In the genomic region with DNA sequence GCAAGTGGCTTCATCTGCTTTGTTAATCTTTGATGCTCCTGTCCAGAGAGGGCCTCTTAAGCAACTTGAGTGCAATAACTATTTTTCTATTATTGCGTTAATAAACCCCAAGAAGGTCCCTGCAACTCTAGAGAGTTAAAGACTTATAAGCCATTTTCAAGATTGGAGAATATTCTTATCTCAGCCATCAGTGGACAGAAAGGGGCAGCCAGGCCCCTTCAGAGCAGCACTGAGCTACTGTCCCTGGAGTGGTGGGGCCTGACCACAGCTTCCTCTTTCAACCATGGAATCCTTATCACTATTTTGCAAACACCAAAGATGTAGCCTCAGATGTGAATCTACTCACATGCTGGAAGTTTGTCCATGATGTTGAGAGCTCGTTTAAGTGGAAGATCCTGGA, we compare ENCODE assay signal across 1 cellular context.
A peak's percentile ranks its signal among the peaks of the same experiment; 100 is the strongest.
TF ChIP-seq lines count a peak whose summit lies in the region.

No MANE protein-coding gene starts in this region.

TF ChIP-seq in K562, 482 proteins besides CTCF, POLR2A, EP300 and RAD21 (continues in another document):
- TF ChIP-seq FUS (optimal IDR thresholded peaks at IDR 0.05; ENCODE audit: low read depth, low read length) (no peak), NFIX (CRISPR knock-in tag; IDR thresholded peaks at IDR 0.05; ENCODE audit: low read depth) (no peak), U2AF2 (optimal IDR thresholded peaks at IDR 0.05; ENCODE audit: low read depth, low read length) (no peak), RUNX1 (IDR thresholded peaks at IDR 0.05; ENCODE audit: low read depth) (0 out of 2 replicates have a peak, but pooled peaks have one; percentile 31), PHTF2 (CRISPR knock-in tag; IDR thresholded peaks at IDR 0.05) (no peak), TEAD4 (IDR thresholded peaks at IDR 0.05; ENCODE audit: low read length) (peak; percentile 90), TEAD4 (CRISPR knock-in tag; IDR thresholded peaks at IDR 0.05; ENCODE audit: borderline replicate concordance) (no peak), IFI16 (CRISPR knock-in tag; IDR thresholded peaks at IDR 0.05) (no peak), ELF2 (CRISPR knock-in tag; IDR thresholded peaks at IDR 0.05) (peak; percentile 51; the same call in 1 of the 2 replicates), TAL1 (IDR thresholded peaks at IDR 0.05) (peak; percentile 70), CREM (IDR thresholded peaks at IDR 0.05; ENCODE audit: low read depth) (peak; percentile 54), GTF2A2 (tag; IDR thresholded peaks at IDR 0.05) (no peak), THRAP3 (IDR thresholded peaks at IDR 0.05; ENCODE audit: borderline replicate concordance) (no peak), CCNT2 (IDR thresholded peaks at IDR 0.05; ENCODE audit: borderline replicate concordance, extremely low read depth, insufficient read length, low read depth, low read length) (peak; percentile 65), KLF1 (tag; IDR thresholded peaks at IDR 0.05) (no peak), RB1 (IDR thresholded peaks at IDR 0.05; ENCODE audit: low read depth) (no peak), SPI1 (IDR thresholded peaks at IDR 0.05; ENCODE audit: borderline replicate concordance, low read depth, low read length) (peak; percentile 55), TCF3 (CRISPR knock-in tag; IDR thresholded peaks at IDR 0.05) (peak; percentile 70), ZNF12 (CRISPR knock-in tag; IDR thresholded peaks at IDR 0.05) (no peak), NCOA6 (IDR thresholded peaks at IDR 0.05) (no peak), CTBP1 (IDR thresholded peaks at IDR 0.05; ENCODE audit: borderline replicate concordance) (peak; percentile 88), MTA2 (IDR thresholded peaks at IDR 0.05; ENCODE audit: low read depth) (peak; percentile 55), ETV6 (IDR thresholded peaks at IDR 0.05; ENCODE audit: borderline replicate concordance in 1 of 2, low read depth in 2 of 2, low read length in 1 of 2) (peak in 1 of 2 experiments; percentile 29; a peak in 1 of 4 replicates), ETV6 (CRISPR knock-in tag; IDR thresholded peaks at IDR 0.05; ENCODE audit: borderline replicate concordance) (no peak), ZNF311 (CRISPR knock-in tag; IDR thresholded peaks at IDR 0.05) (no peak), ILK (tag; IDR thresholded peaks at IDR 0.05; ENCODE audit: borderline replicate concordance, low read depth) (no peak), SMAD4 (CRISPR knock-in tag; conservative IDR thresholded peaks at IDR 0.05) (peak; percentile 55), MCM3 (IDR thresholded peaks at IDR 0.05) (no peak), GATA2 (CRISPR knock-in tag; IDR thresholded peaks at IDR 0.05) (peak; percentile 89), NEUROD1 (IDR thresholded peaks at IDR 0.05; ENCODE audit: borderline replicate concordance, low read depth, low read length, partially characterized antibody) (no peak), TBL1XR1 (IDR thresholded peaks at IDR 0.05; ENCODE audit: low read length in 2 of 2) (peak in 1 of 2 experiments; percentile 33; a peak in 1 of 4 replicates), ZNF347 (CRISPR knock-in tag; IDR thresholded peaks at IDR 0.05; ENCODE audit: low read depth) (no peak), ZNF124 (CRISPR knock-in tag; IDR thresholded peaks at IDR 0.05) (no peak), MAZ (CRISPR knock-in tag; conservative IDR thresholded peaks at IDR 0.05 in 1 of 2, IDR thresholded peaks at IDR 0.05 in 1 of 2) (peak in 1 of 2 experiments; percentile 62; a peak in 1 of 4 replicates), SRSF9 (IDR thresholded peaks at IDR 0.05; ENCODE audit: borderline replicate concordance, low read depth, low read length) (no peak), HEY1 (CRISPR knock-in tag; IDR thresholded peaks at IDR 0.05; ENCODE audit: borderline replicate concordance) (peak; percentile 77; the same call in 1 of the 2 replicates), SMAD3 (CRISPR knock-in tag; conservative IDR thresholded peaks at IDR 0.05) (peak; percentile 86; the same call in 1 of the 2 replicates), ZNF766 (CRISPR knock-in tag; conservative IDR thresholded peaks at IDR 0.05) (peak; percentile 75), SMAD1 (IDR thresholded peaks at IDR 0.05; ENCODE audit: low read depth, low read length, partially characterized antibody) (no peak), PML (IDR thresholded peaks at IDR 0.05; ENCODE audit: low read length) (peak; percentile 74; the same call in 1 of the 2 replicates), ELF4 (CRISPR knock-in tag; IDR thresholded peaks at IDR 0.05) (0 out of 2 replicates have a peak, but pooled peaks have one; percentile 47), TEAD1 (CRISPR knock-in tag; IDR thresholded peaks at IDR 0.05) (peak in 1 of 2 experiments; percentile 92; a peak in 2 of 4 replicates), HDAC3 (IDR thresholded peaks at IDR 0.05; ENCODE audit: borderline replicate concordance, partially characterized antibody) (no peak), HMGN3 (IDR thresholded peaks at IDR 0.05; ENCODE audit: borderline replicate concordance, extremely low read depth, insufficient read length, low read depth, low read length) (peak; percentile 37), COPS2 (conservative IDR thresholded peaks at IDR 0.05) (no peak), ZFPM2 (CRISPR knock-in tag; IDR thresholded peaks at IDR 0.05) (0 out of 2 replicates have a peak, but pooled peaks have one; percentile 82), KLF16 (IDR thresholded peaks at IDR 0.05) (peak; percentile 88), ZNF584 (CRISPR knock-in tag; IDR thresholded peaks at IDR 0.05; ENCODE audit: low read depth) (peak; percentile 67; the same call in 1 of the 2 replicates)
- TF ChIP-seq, protein P1, sequence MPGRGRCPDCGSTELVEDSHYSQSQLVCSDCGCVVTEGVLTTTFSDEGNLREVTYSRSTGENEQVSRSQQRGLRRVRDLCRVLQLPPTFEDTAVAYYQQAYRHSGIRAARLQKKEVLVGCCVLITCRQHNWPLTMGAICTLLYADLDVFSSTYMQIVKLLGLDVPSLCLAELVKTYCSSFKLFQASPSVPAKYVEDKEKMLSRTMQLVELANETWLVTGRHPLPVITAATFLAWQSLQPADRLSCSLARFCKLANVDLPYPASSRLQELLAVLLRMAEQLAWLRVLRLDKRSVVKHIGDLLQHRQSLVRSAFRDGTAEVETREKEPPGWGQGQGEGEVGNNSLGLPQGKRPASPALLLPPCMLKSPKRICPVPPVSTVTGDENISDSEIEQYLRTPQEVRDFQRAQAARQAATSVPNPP (IDR thresholded peaks at IDR 0.05; ENCODE audit: borderline replicate concordance, insufficient read depth, insufficient read length) = no peak
- TF ChIP-seq, protein P2, sequence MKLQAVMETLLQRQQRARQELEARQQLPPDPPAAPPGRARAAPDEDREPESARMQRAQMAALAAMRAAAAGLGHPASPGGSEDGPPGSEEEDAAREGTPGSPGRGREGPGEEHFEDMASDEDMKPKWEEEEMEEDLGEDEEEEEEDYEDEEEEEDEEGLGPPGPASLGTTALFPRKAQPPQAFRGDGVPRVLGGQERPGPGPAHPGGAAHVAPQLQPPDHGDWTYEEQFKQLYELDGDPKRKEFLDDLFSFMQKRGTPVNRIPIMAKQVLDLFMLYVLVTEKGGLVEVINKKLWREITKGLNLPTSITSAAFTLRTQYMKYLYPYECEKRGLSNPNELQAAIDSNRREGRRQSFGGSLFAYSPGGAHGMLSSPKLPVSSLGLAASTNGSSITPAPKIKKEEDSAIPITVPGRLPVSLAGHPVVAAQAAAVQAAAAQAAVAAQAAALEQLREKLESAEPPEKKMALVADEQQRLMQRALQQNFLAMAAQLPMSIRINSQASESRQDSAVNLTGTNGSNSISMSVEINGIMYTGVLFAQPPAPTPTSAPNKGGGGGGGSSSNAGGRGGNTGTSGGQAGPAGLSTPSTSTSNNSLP (IDR thresholded peaks at IDR 0.05; ENCODE audit: borderline replicate concordance, low read depth, low read length) = no peak
- TF ChIP-seq, protein P3, sequence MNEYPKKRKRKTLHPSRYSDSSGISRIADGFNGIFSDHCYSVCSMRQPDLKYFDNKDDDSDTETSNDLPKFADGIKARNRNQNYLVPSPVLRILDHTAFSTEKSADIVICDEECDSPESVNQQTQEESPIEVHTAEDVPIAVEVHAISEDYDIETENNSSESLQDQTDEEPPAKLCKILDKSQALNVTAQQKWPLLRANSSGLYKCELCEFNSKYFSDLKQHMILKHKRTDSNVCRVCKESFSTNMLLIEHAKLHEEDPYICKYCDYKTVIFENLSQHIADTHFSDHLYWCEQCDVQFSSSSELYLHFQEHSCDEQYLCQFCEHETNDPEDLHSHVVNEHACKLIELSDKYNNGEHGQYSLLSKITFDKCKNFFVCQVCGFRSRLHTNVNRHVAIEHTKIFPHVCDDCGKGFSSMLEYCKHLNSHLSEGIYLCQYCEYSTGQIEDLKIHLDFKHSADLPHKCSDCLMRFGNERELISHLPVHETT (CRISPR knock-in tag; conservative IDR thresholded peaks at IDR 0.05 in 1 of 2, IDR thresholded peaks at IDR 0.05 in 1 of 2) = 0 out of 4 replicates have a peak, but pooled peaks of 1 of the 2 experiments have one; percentile 66
- TF ChIP-seq, protein P4, sequence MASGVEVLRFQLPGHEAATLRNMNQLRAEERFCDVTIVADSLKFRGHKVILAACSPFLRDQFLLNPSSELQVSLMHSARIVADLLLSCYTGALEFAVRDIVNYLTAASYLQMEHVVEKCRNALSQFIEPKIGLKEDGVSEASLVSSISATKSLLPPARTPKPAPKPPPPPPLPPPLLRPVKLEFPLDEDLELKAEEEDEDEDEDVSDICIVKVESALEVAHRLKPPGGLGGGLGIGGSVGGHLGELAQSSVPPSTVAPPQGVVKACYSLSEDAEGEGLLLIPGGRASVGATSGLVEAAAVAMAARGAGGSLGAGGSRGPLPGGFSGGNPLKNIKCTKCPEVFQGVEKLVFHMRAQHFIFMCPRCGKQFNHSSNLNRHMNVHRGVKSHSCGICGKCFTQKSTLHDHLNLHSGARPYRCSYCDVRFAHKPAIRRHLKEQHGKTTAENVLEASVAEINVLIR (CRISPR knock-in tag; IDR thresholded peaks at IDR 0.05) = no peak
- TF ChIP-seq, protein P5, sequence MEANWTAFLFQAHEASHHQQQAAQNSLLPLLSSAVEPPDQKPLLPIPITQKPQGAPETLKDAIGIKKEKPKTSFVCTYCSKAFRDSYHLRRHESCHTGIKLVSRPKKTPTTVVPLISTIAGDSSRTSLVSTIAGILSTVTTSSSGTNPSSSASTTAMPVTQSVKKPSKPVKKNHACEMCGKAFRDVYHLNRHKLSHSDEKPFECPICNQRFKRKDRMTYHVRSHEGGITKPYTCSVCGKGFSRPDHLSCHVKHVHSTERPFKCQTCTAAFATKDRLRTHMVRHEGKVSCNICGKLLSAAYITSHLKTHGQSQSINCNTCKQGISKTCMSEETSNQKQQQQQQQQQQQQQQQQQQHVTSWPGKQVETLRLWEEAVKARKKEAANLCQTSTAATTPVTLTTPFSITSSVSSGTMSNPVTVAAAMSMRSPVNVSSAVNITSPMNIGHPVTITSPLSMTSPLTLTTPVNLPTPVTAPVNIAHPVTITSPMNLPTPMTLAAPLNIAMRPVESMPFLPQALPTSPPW (CRISPR knock-in tag; IDR thresholded peaks at IDR 0.05) = peak; percentile 77
- TF ChIP-seq, protein P6, sequence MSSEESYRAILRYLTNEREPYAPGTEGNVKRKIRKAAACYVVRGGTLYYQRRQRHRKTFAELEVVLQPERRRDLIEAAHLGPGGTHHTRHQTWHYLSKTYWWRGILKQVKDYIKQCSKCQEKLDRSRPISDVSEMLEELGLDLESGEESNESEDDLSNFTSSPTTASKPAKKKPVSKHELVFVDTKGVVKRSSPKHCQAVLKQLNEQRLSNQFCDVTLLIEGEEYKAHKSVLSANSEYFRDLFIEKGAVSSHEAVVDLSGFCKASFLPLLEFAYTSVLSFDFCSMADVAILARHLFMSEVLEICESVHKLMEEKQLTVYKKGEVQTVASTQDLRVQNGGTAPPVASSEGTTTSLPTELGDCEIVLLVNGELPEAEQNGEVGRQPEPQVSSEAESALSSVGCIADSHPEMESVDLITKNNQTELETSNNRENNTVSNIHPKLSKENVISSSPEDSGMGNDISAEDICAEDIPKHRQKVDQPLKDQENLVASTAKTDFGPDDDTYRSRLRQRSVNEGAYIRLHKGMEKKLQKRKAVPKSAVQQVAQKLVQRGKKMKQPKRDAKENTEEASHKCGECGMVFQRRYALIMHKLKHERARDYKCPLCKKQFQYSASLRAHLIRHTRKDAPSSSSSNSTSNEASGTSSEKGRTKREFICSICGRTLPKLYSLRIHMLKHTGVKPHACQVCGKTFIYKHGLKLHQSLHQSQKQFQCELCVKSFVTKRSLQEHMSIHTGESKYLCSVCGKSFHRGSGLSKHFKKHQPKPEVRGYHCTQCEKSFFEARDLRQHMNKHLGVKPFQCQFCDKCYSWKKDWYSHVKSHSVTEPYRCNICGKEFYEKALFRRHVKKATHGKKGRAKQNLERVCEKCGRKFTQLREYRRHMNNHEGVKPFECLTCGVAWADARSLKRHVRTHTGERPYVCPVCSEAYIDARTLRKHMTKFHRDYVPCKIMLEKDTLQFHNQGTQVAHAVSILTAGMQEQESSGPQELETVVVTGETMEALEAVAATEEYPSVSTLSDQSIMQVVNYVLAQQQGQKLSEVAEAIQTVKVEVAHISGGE (CRISPR knock-in tag; IDR thresholded peaks at IDR 0.05) = peak in 1 of 3 experiments; percentile 23; a peak in 1 of 6 replicates
- TF ChIP-seq, protein P7, sequence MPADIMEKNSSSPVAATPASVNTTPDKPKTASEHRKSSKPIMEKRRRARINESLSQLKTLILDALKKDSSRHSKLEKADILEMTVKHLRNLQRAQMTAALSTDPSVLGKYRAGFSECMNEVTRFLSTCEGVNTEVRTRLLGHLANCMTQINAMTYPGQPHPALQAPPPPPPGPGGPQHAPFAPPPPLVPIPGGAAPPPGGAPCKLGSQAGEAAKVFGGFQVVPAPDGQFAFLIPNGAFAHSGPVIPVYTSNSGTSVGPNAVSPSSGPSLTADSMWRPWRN (IDR thresholded peaks at IDR 0.05; ENCODE audit: low read depth) = peak; percentile 88
- TF ChIP-seq, protein P8, sequence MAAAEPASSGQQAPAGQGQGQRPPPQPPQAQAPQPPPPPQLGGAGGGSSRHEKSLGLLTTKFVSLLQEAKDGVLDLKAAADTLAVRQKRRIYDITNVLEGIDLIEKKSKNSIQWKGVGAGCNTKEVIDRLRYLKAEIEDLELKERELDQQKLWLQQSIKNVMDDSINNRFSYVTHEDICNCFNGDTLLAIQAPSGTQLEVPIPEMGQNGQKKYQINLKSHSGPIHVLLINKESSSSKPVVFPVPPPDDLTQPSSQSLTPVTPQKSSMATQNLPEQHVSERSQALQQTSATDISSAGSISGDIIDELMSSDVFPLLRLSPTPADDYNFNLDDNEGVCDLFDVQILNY (CRISPR knock-in tag; IDR thresholded peaks at IDR 0.05) = no peak
- TF ChIP-seq, protein P9, sequence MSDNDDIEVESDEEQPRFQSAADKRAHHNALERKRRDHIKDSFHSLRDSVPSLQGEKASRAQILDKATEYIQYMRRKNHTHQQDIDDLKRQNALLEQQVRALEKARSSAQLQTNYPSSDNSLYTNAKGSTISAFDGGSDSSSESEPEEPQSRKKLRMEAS (CRISPR knock-in tag; IDR thresholded peaks at IDR 0.05) = no peak
